ENCODE assay signal across 8 cellular contexts in genomic region chr16:1247903-1248537, GRCh38. TPM values are rescaled to one million over a fixed set of nuclear protein-coding genes. Genes with fewer than 3 reads are reported as not detected.
"Had no signal": no experiment of that assay in that cellular context is flagged by ENCODE, and none has a peak within 500 bp of the region (broad histone marks: within the 10 kb centered on the region; RNA-seq: fewer than 3 reads in every experiment).

No MANE protein-coding gene starts in this region.

RNA-seq across cellular contexts. Expression of gene TPSAB1, which starts 7.5 kb away (rescaled TPM):
- total RNA-seq: HT-29, LHCN-M2, MCF 10A, OCI-LY7, PC-3, SJSA1 had no signal
- polyA plus RNA-seq: IgD-negative memory B cell, SK-N-SH had no signal

RNA-seq across cellular contexts. Expression of gene TPSD1, which starts 7.8 kb away (rescaled TPM):
- total RNA-seq: HT-29, LHCN-M2, MCF 10A, OCI-LY7, PC-3, SJSA1 had no signal
- polyA plus RNA-seq: IgD-negative memory B cell, SK-N-SH had no signal

RNA-seq across cellular contexts. Expression of gene TPSB2, which starts 18.0 kb away (rescaled TPM):
- total RNA-seq: HT-29, LHCN-M2, MCF 10A, OCI-LY7, PC-3, SJSA1 had no signal
- polyA plus RNA-seq: IgD-negative memory B cell, SK-N-SH had no signal

RNA-seq across cellular contexts. Expression of gene TPSG1, which starts 23.0 kb away (rescaled TPM):
- total RNA-seq: LHCN-M2, MCF 10A, OCI-LY7, PC-3, SJSA1 had no signal
- polyA plus RNA-seq: IgD-negative memory B cell, SK-N-SH had no signal
